ENCODE assay signal across 19 cellular contexts in genomic region chr12:41979574-41979973, GRCh38.
DNase-seq lines count a peak whose midpoint lies in the region; ATAC-seq and TF ChIP-seq lines count a peak whose summit lies in the region.
"Had no signal": no experiment of that assay in that cellular context is flagged by ENCODE, and none has a peak within 500 bp of the region (broad histone marks: within the 10 kb centered on the region; RNA-seq: fewer than 3 reads in every experiment).

No MANE protein-coding gene starts in this region.

- H3K9ac ChIP-seq in SK-N-SH (no peak overlapping the region), PC-3 (ENCODE audit: low read length) (no peak overlapping the region)
- H3K9ac ChIP-seq: BLaER1 treated with 17β-estradiol and CSF1 and Interleukin-3, amounts not matched to agents 10 nM and 100 nM had no signal

- no peak for TF ChIP-seq CTCF in SK-N-SH (IDR thresholded peaks at IDR 0.05)
- no peak for TF ChIP-seq CTCF in PC-3 (conservative IDR thresholded peaks at IDR 0.05; ENCODE audit: low read depth, low read length)
- TF ChIP-seq CTCF in nephron (IDR thresholded peaks at IDR 0.05; ENCODE audit: unreplicated experiment in 3 of 3) = no peak

- CTCF ChIA-PET in SK-N-SH (lab: Yijun Ruan, JAX) = no interaction called here
- CTCF ChIA-PET in PC-3 (lab: Charles Lee) = no interaction called here

- no TSS peak for BruUV-seq in PC-3 (replicated peaks; lab: Mats Ljungman, UMichigan)

- POLR2A ChIA-PET in SK-N-SH (lab: Yijun Ruan, JAX) (no interaction called here), PC-3 (lab: Charles Lee; ENCODE audit: unreplicated experiment) (no interaction called here)

- H3K9me3 ChIP-seq in SK-N-SH = no peaks in the 10 kb centered on the region
- H3K9me3 ChIP-seq in PC-3 (ENCODE audit: low read length) = no peaks in the 10 kb centered on the region
- H3K9me3 ChIP-seq: BLaER1 treated with 17β-estradiol and CSF1 and Interleukin-3, amounts not matched to agents 10 nM and 100 nM had no signal

- H3F3A ChIP-seq in SK-N-SH (replicated peaks; ENCODE audit: insufficient read depth) (no peaks in the 10 kb centered on the region), PC-3 (ENCODE audit: low read length, unreplicated experiment) (no peaks in the 10 kb centered on the region)

- H3K4me3 ChIP-seq in SK-N-SH (ENCODE audit: low read depth in 2 of 2, low read length in 1 of 2) (no peak overlapping the region), PC-3 (ENCODE audit: low read length) (no peak overlapping the region)
- H3K4me3 ChIP-seq: BLaER1 treated with 17β-estradiol and CSF1 and Interleukin-3, amounts not matched to agents 10 nM and 100 nM; GM12878; K562 had no signal

- H3K4me3 Mint-ChIP-seq in nephron = no peak overlapping the region
- H3K4me3 Mint-ChIP-seq: B cell; CD8-positive, alpha-beta T cell; H9 had no signal

- DNase-seq in SK-N-SH (no peak), PC-3 (peak; percentile 55), amniotic epithelial cell (ENCODE audit: low read depth) (peak; percentile 43), T-helper 2 cell (no peak)
- DNase-seq: 8988T; CD8-positive, alpha-beta T cell; DND-41; EL; H9; IMR-90 had no signal

- peaks cover 5% of the 10 kb centered on the region for H3K36me3 Mint-ChIP-seq in nephron (ENCODE audit: low read depth)
- H3K36me3 Mint-ChIP-seq: CD8-positive, alpha-beta T cell had no signal

- ATAC-seq in SK-N-SH treated with all-trans-retinoic acid at 6 μM for 48 hours (peak; percentile 55; the same call in 2 of the 3 replicates), PC-3 (no peak), HG03342 (IDR thresholded peaks at IDR 0.05; ENCODE audit: unreplicated experiment) (no peak), GM19463 (IDR thresholded peaks at IDR 0.05; ENCODE audit: unreplicated experiment) (no peak)
- ATAC-seq: CD8-positive, alpha-beta T cell; GM12878; K562 had no signal

- H3K9me3 Mint-ChIP-seq in nephron = peaks cover 10% of the 10 kb centered on the region
- H3K9me3 Mint-ChIP-seq: CD8-positive, alpha-beta T cell had no signal

- H3K9me2 ChIP-seq in SK-N-SH = no peaks in the 10 kb centered on the region
- H3K9me2 ChIP-seq in PC-3 (replicated peaks; ENCODE audit: low read length) = no peaks in the 10 kb centered on the region

- H3K4me2 ChIP-seq in SK-N-SH (no peak overlapping the region), PC-3 (ENCODE audit: low read length) (no peak overlapping the region)
- H3K4me2 ChIP-seq: BLaER1 treated with 17β-estradiol and CSF1 and Interleukin-3, amounts not matched to agents 10 nM and 100 nM had no signal

- peaks cover 29% of the 10 kb centered on the region for H3K4me1 Mint-ChIP-seq in nephron
- H3K4me1 Mint-ChIP-seq: B cell had no signal

- H3K27me3 Mint-ChIP-seq in nephron (ENCODE audit: low read depth) = no peaks in the 10 kb centered on the region

- H3K79me2 ChIP-seq in SK-N-SH (ENCODE audit: insufficient read depth) (no peaks in the 10 kb centered on the region), PC-3 (ENCODE audit: low read length) (no peaks in the 10 kb centered on the region)

- TF ChIP-seq EP300 in SK-N-SH (IDR thresholded peaks at IDR 0.05; ENCODE audit: borderline replicate concordance in 1 of 2, low read depth in 1 of 2, low read length in 1 of 2) = no peak

- no peak for TF ChIP-seq RAD21 in SK-N-SH (IDR thresholded peaks at IDR 0.05; ENCODE audit: low read length)

- intact Hi-C loops in PC-3 (cut with micrococcal nuclease) = no loop called here

- H3K27me3 ChIP-seq in SK-N-SH (ENCODE audit: insufficient read depth) (no peaks in the 10 kb centered on the region), PC-3 (ENCODE audit: low read length) (no peaks in the 10 kb centered on the region)
- H3K27me3 ChIP-seq: BLaER1 treated with 17β-estradiol and CSF1 and Interleukin-3, amounts not matched to agents 10 nM and 100 nM had no signal

- H3K27ac ChIP-seq in SK-N-SH (ENCODE audit: low read depth in 2 of 2, low read length in 1 of 2) (peak overlapping the region in 1 of 2 experiments; percentile 75; a peak in 1 of 4 replicates), PC-3 (ENCODE audit: low read length) (no peak overlapping the region)
- H3K27ac ChIP-seq: BLaER1 treated with 17β-estradiol and CSF1 and Interleukin-3, amounts not matched to agents 10 nM and 100 nM; HL-60 had no signal

- 51% methylated on average over 2 of the region's 2 CpGs for WGBS in SK-N-SH (ENCODE audit: low lambda C conversion rate)

- H2AFZ ChIP-seq in SK-N-SH (ENCODE audit: low read depth) = no peak overlapping the region
- no peak overlapping the region for H2AFZ ChIP-seq in PC-3 (ENCODE audit: low read length)

- no peaks in the 10 kb centered on the region for H4K20me1 ChIP-seq in SK-N-SH (ENCODE audit: insufficient read depth)
- H4K20me1 ChIP-seq in PC-3 (ENCODE audit: low read length) = no peaks in the 10 kb centered on the region
- H4K20me1 ChIP-seq: BLaER1 treated with 17β-estradiol and CSF1 and Interleukin-3, amounts not matched to agents 10 nM and 100 nM had no signal

- H3K27ac Mint-ChIP-seq in nephron = peak overlapping the region in 2 of 3 experiments; percentile 5 to 61
- H3K27ac Mint-ChIP-seq: B cell; CD8-positive, alpha-beta T cell; H9 had no signal

- peaks cover 0 to 4% of the 10 kb centered on the region in 2 experiments; a peak in 2 of 4 replicates for H3K4me1 ChIP-seq in SK-N-SH (ENCODE audit: control insufficient read depth in 1 of 2, insufficient read depth in 2 of 2, low read depth in 1 of 2, low read length in 1 of 2)
- H3K4me1 ChIP-seq in PC-3 (ENCODE audit: insufficient read depth, low read length) = peaks cover 11% of the 10 kb centered on the region
- H3K4me1 ChIP-seq: BLaER1 treated with 17β-estradiol and CSF1 and Interleukin-3, amounts not matched to agents 10 nM and 100 nM had no signal

- H3K36me3 ChIP-seq in SK-N-SH (replicated peaks in 1 of 2; ENCODE audit: control insufficient read depth in 1 of 2, insufficient read depth in 2 of 2, low read length in 1 of 2) (no peaks in the 10 kb centered on the region), PC-3 (ENCODE audit: low read depth, low read length) (no peaks in the 10 kb centered on the region)
- H3K36me3 ChIP-seq: BLaER1 treated with 17β-estradiol and CSF1 and Interleukin-3, amounts not matched to agents 10 nM and 100 nM had no signal

TF ChIP-seq in SK-N-SH treated with all-trans-retinoic acid at 6 μM for 48 hours, 23 proteins besides CTCF, POLR2A, EP300 and RAD21 (continues in another document):
- TF ChIP-seq CREB5 (CRISPR knock-in tag; IDR thresholded peaks at IDR 0.05; ENCODE audit: low read depth) (no peak), SNAI2 (CRISPR knock-in tag; IDR thresholded peaks at IDR 0.05) (no peak), ARNTL (CRISPR knock-in tag; IDR thresholded peaks at IDR 0.05; ENCODE audit: borderline replicate concordance, low read depth) (no peak), ZFP30 (CRISPR knock-in tag; IDR thresholded peaks at IDR 0.05) (no peak)

TF ChIP-seq in SK-N-SH, 30 proteins besides CTCF, POLR2A, EP300 and RAD21:
- TF ChIP-seq NFIC (IDR thresholded peaks at IDR 0.05; ENCODE audit: borderline replicate concordance) (no peak), ZBTB33 (IDR thresholded peaks at IDR 0.05; ENCODE audit: borderline replicate concordance, low read depth) (no peak), GATA2 (CRISPR knock-in tag; IDR thresholded peaks at IDR 0.05) (no peak), YY1 (IDR thresholded peaks at IDR 0.05; ENCODE audit: low read depth) (no peak), FOXM1 (IDR thresholded peaks at IDR 0.05; ENCODE audit: low read depth) (no peak), FOXJ3 (CRISPR knock-in tag; IDR thresholded peaks at IDR 0.05) (no peak), JUND (IDR thresholded peaks at IDR 0.05) (no peak), FOSL2 (IDR thresholded peaks at IDR 0.05; ENCODE audit: borderline replicate concordance, low read depth) (no peak), GABPA (IDR thresholded peaks at IDR 0.05; ENCODE audit: low read depth) (no peak), EZH2phosphoT487 (IDR thresholded peaks at IDR 0.05; ENCODE audit: borderline replicate concordance, low read depth) (no peak), ELF1 (IDR thresholded peaks at IDR 0.05) (no peak), MEF2A (IDR thresholded peaks at IDR 0.05; ENCODE audit: borderline replicate concordance, low read depth) (no peak), TCF12 (IDR thresholded peaks at IDR 0.05) (no peak)

Comparison
In these comparisons a context has a peak if more than half of its experiments do, and no peak if none do; other contexts are left out.
1. DNase-seq: peak in PC-3 (single experiment) and amniotic epithelial cell (single experiment); none in SK-N-SH (single experiment) and T-helper 2 cell (0 of 5).